In the genomic region with DNA sequence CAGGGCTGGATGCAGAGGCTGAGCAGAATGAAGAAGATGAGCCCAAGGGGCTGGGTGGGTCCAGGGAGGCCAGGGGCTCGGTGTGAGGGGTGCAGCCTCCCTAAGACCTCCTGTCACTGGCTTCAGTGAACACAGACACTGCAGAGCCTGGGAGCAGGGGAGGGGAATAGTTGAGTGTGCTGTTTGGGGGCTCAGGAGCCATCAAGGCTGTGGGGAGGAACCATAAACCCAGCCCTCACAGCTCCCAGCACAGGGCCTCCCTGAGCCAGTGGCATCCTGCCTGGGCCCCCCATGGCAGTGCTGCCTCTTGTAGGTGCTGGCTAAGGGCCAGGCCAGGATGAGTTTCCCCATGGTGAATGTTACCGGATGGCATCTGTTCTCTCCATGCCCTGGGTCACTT, we compare ENCODE assay signal across 32 cellular contexts. TPM values are rescaled to one million over a fixed set of nuclear protein-coding genes. Genes with fewer than 3 reads are reported as not detected.
"Had no signal": no experiment of that assay in that cellular context is flagged by ENCODE, and none has a peak within 500 bp of the region (broad histone marks: within the 10 kb centered on the region; RNA-seq: fewer than 3 reads in every experiment).

No MANE protein-coding gene starts in this region.

- H3K9me3 Mint-ChIP-seq: activated CD8-positive, alpha-beta T cell treated with anti-CD3 and anti-CD28 coated beads for 36 hours; activated naive CD4-positive, alpha-beta T cell treated with anti-CD3 and anti-CD28 coated beads for 36 hours; activated naive CD4-positive, alpha-beta T cell treated with anti-CD3 and anti-CD28 coated beads, Interleukin-2, amount 50 U/mL, for 72 hours; activated T-helper 2 cell treated with anti-CD3 and anti-CD28 coated beads, Interferon-gamma antibody, Interleukin-2, Interleukin-4, amounts not matched to agents 10 μg/mL and 5 μg/mL and 100 μg/mL, durations not matched to agents 14 hours and 24 hours and 36 hours; central memory CD8-positive, alpha-beta T cell had no signal

- H3K4me2 ChIP-seq: KMS-11, PC-9 had no signal

- H3K4me1 ChIP-seq: adrenal gland had no signal

- H3K36me3 Mint-ChIP-seq: activated naive CD4-positive, alpha-beta T cell treated with anti-CD3 and anti-CD28 coated beads, Interleukin-2, amount 50 U/mL, for 72 hours; brain had no signal

- H2AFZ ChIP-seq: PC-9 had no signal

- H3K4me3 ChIP-seq: adrenal gland, PC-9, SK-N-MC had no signal

- H3K27me3 ChIP-seq: adrenal gland had no signal

- ATAC-seq: activated CD8-positive, alpha-beta T cell treated with anti-CD3 and anti-CD28 coated beads for 36 hours; activated naive CD4-positive, alpha-beta T cell treated with anti-CD3 and anti-CD28 coated beads, Interleukin-2, amount 50 U/mL, for 72 hours; Right ventricle myocardium inferior had no signal

- H3K27ac Mint-ChIP-seq: activated CD4-positive, alpha-beta T cell treated with anti-CD3 and anti-CD28 coated beads, Interleukin-2, amount 10 ng/mL, durations not matched to agents 24 days and 14 days; activated CD8-positive, alpha-beta T cell treated with anti-CD3 and anti-CD28 coated beads for 36 hours; activated naive CD4-positive, alpha-beta T cell treated with anti-CD3 and anti-CD28 coated beads for 36 hours; activated T-helper 2 cell treated with anti-CD3 and anti-CD28 coated beads, Interferon-gamma antibody, Interleukin-2, Interleukin-4, amounts not matched to agents 10 μg/mL and 5 μg/mL and 100 μg/mL, durations not matched to agents 14 hours and 24 hours and 36 hours had no signal

- H3K4me3 Mint-ChIP-seq: activated CD4-positive, alpha-beta T cell treated with anti-CD3 and anti-CD28 coated beads, Interleukin-2, amount 10 ng/mL, durations not matched to agents 24 days and 14 days; activated CD8-positive, alpha-beta T cell treated with anti-CD3 and anti-CD28 coated beads for 36 hours; activated naive CD4-positive, alpha-beta T cell treated with anti-CD3 and anti-CD28 coated beads for 36 hours; central memory CD8-positive, alpha-beta T cell had no signal

- H3K9me3 ChIP-seq: adrenal gland had no signal

- H3K9ac ChIP-seq: KMS-11 had no signal

- H3K4me1 Mint-ChIP-seq: central memory CD8-positive, alpha-beta T cell had no signal

- DNase-seq: activated CD4-positive, alpha-beta T cell treated with anti-CD3 and anti-CD28 coated beads, Interleukin-2, amount 10 ng/mL, durations not matched to agents 24 days and 14 days; activated CD4-positive, alpha-beta T cell treated with anti-CD3 and anti-CD28 coated beads, Interleukin-2, amount 50 U/mL, for 4 hours; activated CD8-positive, alpha-beta T cell treated with anti-CD3 and anti-CD28 coated beads for 36 hours; activated gamma-delta T cell; activated naive CD4-positive, alpha-beta T cell treated with anti-CD3 and anti-CD28 coated beads for 36 hours; activated T-cell treated with anti-CD3 and anti-CD28 coated beads, Interleukin-2, amount 50 U/mL, for 1 hour; adrenal gland; MM.1S; MV-4-11; NCI-H1092; NCI-H1436 treated with DMSO at 0.1 percent for 48 hours; NCI-H1694 treated with DMSO at 0.1 percent for 48 hours; NCI-H2029; NCI-H345; NCI-H524 treated with DMSO at 0.1 percent for 48 hours; PC-9; SIG-M5; T1000 had no signal

- H3K27ac ChIP-seq: adrenal gland, KMS-11, PC-9, RWPE1, SK-N-MC had no signal

RNA-seq across cellular contexts. Expression of gene KCNJ5, which starts 25.5 kb away (rescaled TPM):
- total RNA-seq: activated CD4-positive, alpha-beta T cell treated with anti-CD3 and anti-CD28 coated beads, Interleukin-2, amount 10 ng/mL, durations not matched to agents 24 days and 14 days; activated CD8-positive, alpha-beta memory T cell treated with anti-CD3 and anti-CD28 coated beads for 36 hours; activated CD8-positive, alpha-beta T cell treated with anti-CD3 and anti-CD28 coated beads for 36 hours; activated naive CD4-positive, alpha-beta T cell treated with anti-CD3 and anti-CD28 coated beads for 36 hours; activated naive CD4-positive, alpha-beta T cell treated with anti-CD3 and anti-CD28 coated beads, Interleukin-2, amount 50 U/mL, for 72 hours; activated T-helper 2 cell treated with anti-CD3 and anti-CD28 coated beads, Interferon-gamma antibody, Interleukin-2, Interleukin-4, amounts not matched to agents 10 μg/mL and 5 μg/mL and 100 μg/mL, durations not matched to agents 14 hours and 24 hours and 36 hours; NCI-H460; OCI-LY7; T-helper 1 cell treated with Interleukin-12 subunit alpha and Interleukin-12 subunit beta and Interleukin-4 antibody, amounts not matched to agents 30 ng/mL and 1 ng/mL, for 36 hours; T-helper 2 cell treated with Interferon-gamma antibody and Interleukin-4, amounts not matched to agents 100 ng/mL and 5 ng/mL, for 36 hours had no signal

RNA-seq across cellular contexts. Expression of gene TP53AIP1, which starts 26.0 kb away (rescaled TPM):
- total RNA-seq: activated CD4-positive, alpha-beta T cell treated with anti-CD3 and anti-CD28 coated beads, Interleukin-2, amount 10 ng/mL, durations not matched to agents 24 days and 14 days; activated CD8-positive, alpha-beta memory T cell treated with anti-CD3 and anti-CD28 coated beads for 36 hours; activated CD8-positive, alpha-beta T cell treated with anti-CD3 and anti-CD28 coated beads for 36 hours; activated naive CD4-positive, alpha-beta T cell treated with anti-CD3 and anti-CD28 coated beads for 36 hours; activated naive CD4-positive, alpha-beta T cell treated with anti-CD3 and anti-CD28 coated beads, Interleukin-2, amount 50 U/mL, for 72 hours; activated T-helper 2 cell treated with anti-CD3 and anti-CD28 coated beads, Interferon-gamma antibody, Interleukin-2, Interleukin-4, amounts not matched to agents 10 μg/mL and 5 μg/mL and 100 μg/mL, durations not matched to agents 14 hours and 24 hours and 36 hours; LHCN-M2; NCI-H460; OCI-LY7; PC-9; Right ventricle myocardium inferior; T-helper 1 cell treated with Interleukin-12 subunit alpha and Interleukin-12 subunit beta and Interleukin-4 antibody, amounts not matched to agents 30 ng/mL and 1 ng/mL, for 36 hours; T-helper 2 cell treated with Interferon-gamma antibody and Interleukin-4, amounts not matched to agents 100 ng/mL and 5 ng/mL, for 36 hours had no signal

RNA-seq across cellular contexts. Expression of gene KCNJ1, which starts 49.5 kb away (rescaled TPM):
- total RNA-seq: activated CD4-positive, alpha-beta T cell treated with anti-CD3 and anti-CD28 coated beads, Interleukin-2, amount 10 ng/mL, durations not matched to agents 24 days and 14 days; activated CD8-positive, alpha-beta memory T cell treated with anti-CD3 and anti-CD28 coated beads for 36 hours; activated CD8-positive, alpha-beta T cell treated with anti-CD3 and anti-CD28 coated beads for 36 hours; activated naive CD4-positive, alpha-beta T cell treated with anti-CD3 and anti-CD28 coated beads for 36 hours; activated naive CD4-positive, alpha-beta T cell treated with anti-CD3 and anti-CD28 coated beads, Interleukin-2, amount 50 U/mL, for 72 hours; activated T-helper 2 cell treated with anti-CD3 and anti-CD28 coated beads, Interferon-gamma antibody, Interleukin-2, Interleukin-4, amounts not matched to agents 10 μg/mL and 5 μg/mL and 100 μg/mL, durations not matched to agents 14 hours and 24 hours and 36 hours; adrenal gland; LHCN-M2; NCI-H460; PC-9; Right ventricle myocardium inferior; T-helper 1 cell treated with Interleukin-12 subunit alpha and Interleukin-12 subunit beta and Interleukin-4 antibody, amounts not matched to agents 30 ng/mL and 1 ng/mL, for 36 hours; T-helper 2 cell treated with Interferon-gamma antibody and Interleukin-4, amounts not matched to agents 100 ng/mL and 5 ng/mL, for 36 hours had no signal
